In the genomic region with DNA sequence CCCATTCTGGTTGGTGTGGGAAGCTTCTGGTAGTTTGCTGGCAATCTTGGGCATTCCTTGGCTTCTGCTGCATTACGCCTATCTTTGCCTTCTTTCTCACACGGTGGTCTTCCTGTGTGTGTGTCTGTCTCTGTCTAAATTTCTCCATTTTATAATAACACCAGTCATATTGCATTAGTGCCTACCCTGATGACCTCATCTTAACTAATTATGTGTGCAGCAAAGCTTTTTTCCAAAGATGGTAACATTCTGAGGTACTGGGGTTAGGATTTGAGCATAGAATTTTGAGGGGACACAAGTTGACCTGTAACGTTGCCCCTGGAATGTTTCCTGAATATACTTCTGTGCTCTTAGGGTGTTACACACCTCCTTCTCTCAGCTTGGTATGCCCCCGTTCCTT, we compare ENCODE assay signal across 12 cellular contexts.
"Had no signal": no experiment of that assay in that cellular context is flagged by ENCODE, and none has a peak within 500 bp of the region (broad histone marks: within the 10 kb centered on the region; RNA-seq: fewer than 3 reads in every experiment).

No MANE protein-coding gene starts in this region.

- H3K9me3 Mint-ChIP-seq: activated B cell treated with CpG ODN at 0.5 μM for 24 hours; activated CD4-positive, alpha-beta T cell treated with anti-CD3 and anti-CD28 coated beads, Interleukin-2, amount 10 ng/mL, durations not matched to agents 7 days and 5 days had no signal

- H3K27ac Mint-ChIP-seq: activated B cell treated with CpG ODN at 0.5 μM for 24 hours; activated CD4-positive, alpha-beta T cell treated with anti-CD3 and anti-CD28 coated beads, Interleukin-2, amount 10 ng/mL, durations not matched to agents 7 days and 5 days had no signal

- H3K9me3 ChIP-seq: neutrophil, SJCRH30, upper lobe of left lung had no signal

- DNase-seq: activated B cell treated with CpG ODN at 0.5 μM for 24 hours; activated CD4-positive, alpha-beta T cell treated with anti-CD3 and anti-CD28 coated beads, Interleukin-2, amount 10 ng/mL, durations not matched to agents 7 days and 5 days; cortex of kidney; effector memory CD4-positive, alpha-beta T cell; erythroblast; hippocampal formation; SJCRH30; stimulated activated naive CD4-positive, alpha-beta T cell; substantia nigra; upper lobe of left lung had no signal

- H3K4me3 Mint-ChIP-seq: activated B cell treated with CpG ODN at 0.5 μM for 24 hours; activated CD4-positive, alpha-beta T cell treated with anti-CD3 and anti-CD28 coated beads, Interleukin-2, amount 10 ng/mL, durations not matched to agents 7 days and 5 days had no signal

- H3K27ac ChIP-seq: SJCRH30, skin epidermis, upper lobe of left lung had no signal

- H3K27me3 ChIP-seq: neutrophil, SJCRH30, upper lobe of left lung had no signal

- H3K27me3 Mint-ChIP-seq: activated B cell treated with CpG ODN at 0.5 μM for 24 hours; activated CD4-positive, alpha-beta T cell treated with anti-CD3 and anti-CD28 coated beads, Interleukin-2, amount 10 ng/mL, durations not matched to agents 7 days and 5 days had no signal
